In the genomic region with DNA sequence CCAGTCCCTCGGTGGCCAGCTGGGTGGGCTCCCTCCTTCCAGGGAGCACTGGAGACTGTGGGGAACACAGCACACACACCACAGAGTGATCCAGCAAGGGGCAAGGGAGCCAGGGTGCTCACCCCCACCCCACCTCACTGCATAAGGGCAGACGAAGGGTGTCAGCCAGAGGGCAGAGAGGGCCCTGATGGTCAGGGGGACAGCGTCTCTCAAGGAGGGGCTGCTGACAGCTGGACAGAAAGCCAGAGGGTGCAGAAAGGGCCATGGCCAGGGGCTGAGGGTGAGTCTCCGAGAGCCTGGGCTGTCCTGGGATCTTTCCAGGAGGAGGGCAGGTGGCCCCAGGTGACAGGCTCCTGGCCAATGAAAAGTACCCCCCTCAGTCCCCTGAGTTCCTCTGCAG, we compare ENCODE assay signal across 21 cellular contexts.
"Had no signal": no experiment of that assay in that cellular context is flagged by ENCODE, and none has a peak within 500 bp of the region (broad histone marks: within the 10 kb centered on the region; RNA-seq: fewer than 3 reads in every experiment).

No MANE protein-coding gene starts in this region.

- H3K9ac ChIP-seq: SK-N-SH had no signal

- H3K4me1 ChIP-seq: sigmoid colon, upper lobe of right lung had no signal

- H3K4me1 Mint-ChIP-seq: activated CD4-positive, alpha-beta T cell treated with anti-CD3 and anti-CD28 coated beads, Interleukin-2, amount 10 ng/mL, durations not matched to agents 24 days and 14 days; activated naive CD8-positive, alpha-beta T cell treated with anti-CD3 and anti-CD28 coated beads, Interleukin-2, amount 10 ng/mL, durations not matched to agents 7 days and 5 days; stimulated activated memory B cell treated with anti-CD40 and anti-IgM and Interleukin-4, amounts not matched to agents 10 μg/mL and 1 μg/mL and 100 μg/mL, for 72 hours; T-cell had no signal

- ATAC-seq: activated CD8-positive, alpha-beta T cell treated with anti-CD3 and anti-CD28 coated beads, Interleukin-2, amount 10 ng/mL, durations not matched to agents 7 days and 5 days; activated T-cell treated with anti-CD3 and anti-CD28 coated beads, Interleukin-2, amount 50 U/mL, for 72 hours; stimulated activated memory B cell treated with anti-CD40 and anti-IgM and Interleukin-4, amounts not matched to agents 10 μg/mL and 1 μg/mL and 100 μg/mL, for 72 hours; T-cell; upper lobe of right lung had no signal

- H3K9me3 Mint-ChIP-seq: activated CD4-positive, alpha-beta T cell treated with anti-CD3 and anti-CD28 coated beads, Interleukin-2, amount 10 ng/mL, durations not matched to agents 24 days and 14 days; activated naive CD8-positive, alpha-beta T cell treated with anti-CD3 and anti-CD28 coated beads, Interleukin-2, amount 10 ng/mL, durations not matched to agents 7 days and 5 days; brain had no signal

- H3K36me3 ChIP-seq: ovary, sigmoid colon, thoracic aorta, upper lobe of right lung had no signal

- H3K36me3 Mint-ChIP-seq: activated naive CD8-positive, alpha-beta T cell treated with anti-CD3 and anti-CD28 coated beads, Interleukin-2, amount 10 ng/mL, durations not matched to agents 7 days and 5 days; brain; stimulated activated memory B cell treated with anti-CD40 and anti-IgM and Interleukin-4, amounts not matched to agents 10 μg/mL and 1 μg/mL and 100 μg/mL, for 72 hours; T-cell had no signal

- H3K27ac Mint-ChIP-seq: activated CD4-positive, alpha-beta T cell treated with anti-CD3 and anti-CD28 coated beads, Interleukin-2, amount 10 ng/mL, durations not matched to agents 24 days and 14 days; activated CD8-positive, alpha-beta T cell treated with anti-CD3 and anti-CD28 coated beads, Interleukin-2, amount 10 ng/mL, durations not matched to agents 7 days and 5 days; activated naive CD8-positive, alpha-beta T cell treated with anti-CD3 and anti-CD28 coated beads, Interleukin-2, amount 10 ng/mL, durations not matched to agents 7 days and 5 days; activated T-cell treated with anti-CD3 and anti-CD28 coated beads, Interleukin-2, amount 50 U/mL, for 72 hours; stimulated activated memory B cell treated with anti-CD40 and anti-IgM and Interleukin-4, amounts not matched to agents 10 μg/mL and 1 μg/mL and 100 μg/mL, for 72 hours; T-cell had no signal

- H3K4me3 ChIP-seq: lung, ovary, sigmoid colon, thoracic aorta, upper lobe of right lung had no signal

- H3K4me3 Mint-ChIP-seq: activated CD4-positive, alpha-beta T cell treated with anti-CD3 and anti-CD28 coated beads, Interleukin-2, amount 10 ng/mL, durations not matched to agents 24 days and 14 days; activated CD8-positive, alpha-beta T cell treated with anti-CD3 and anti-CD28 coated beads, Interleukin-2, amount 10 ng/mL, durations not matched to agents 7 days and 5 days; activated naive CD8-positive, alpha-beta T cell treated with anti-CD3 and anti-CD28 coated beads, Interleukin-2, amount 10 ng/mL, durations not matched to agents 7 days and 5 days; activated T-cell treated with anti-CD3 and anti-CD28 coated beads, Interleukin-2, amount 50 U/mL, for 72 hours; brain; stimulated activated memory B cell treated with anti-CD40 and anti-IgM and Interleukin-4, amounts not matched to agents 10 μg/mL and 1 μg/mL and 100 μg/mL, for 72 hours; T-cell had no signal

- H3K27ac ChIP-seq: ovary, sigmoid colon, thoracic aorta, upper lobe of right lung had no signal

- H3K27me3 Mint-ChIP-seq: activated naive CD8-positive, alpha-beta T cell treated with anti-CD3 and anti-CD28 coated beads, Interleukin-2, amount 10 ng/mL, durations not matched to agents 7 days and 5 days had no signal

- H3K4me2 ChIP-seq: SK-N-SH had no signal

- DNase-seq: activated CD4-positive, alpha-beta T cell treated with anti-CD3 and anti-CD28 coated beads, Interleukin-2, amount 10 ng/mL, durations not matched to agents 24 days and 14 days; activated CD4-positive, CD25-positive, alpha-beta regulatory T cell; activated CD8-positive, alpha-beta T cell treated with anti-CD3 and anti-CD28 coated beads, Interleukin-2, amount 10 ng/mL, durations not matched to agents 7 days and 5 days; activated gamma-delta T cell treated with Interleukin-2 at 50 U/mL for 16 hours; activated naive CD8-positive, alpha-beta T cell treated with anti-CD3 and anti-CD28 coated beads, Interleukin-2, amount 10 ng/mL, durations not matched to agents 7 days and 5 days; activated T-cell treated with anti-CD3 and anti-CD28 coated beads, Interleukin-2, amount 50 U/mL, for 72 hours; caudate nucleus; foreskin melanocyte; glutamatergic neuron; hypothalamus; ovary; sigmoid colon; stimulated activated CD4-positive, alpha-beta T cell treated with anti-CD3 and anti-CD28 coated beads, Interleukin-4, amount 100 ng/mL, for 4 hours; T-cell; T-helper 9 cell; upper lobe of right lung had no signal

- H3K27me3 ChIP-seq: ovary, sigmoid colon, upper lobe of right lung had no signal

- H3K9me3 ChIP-seq: ovary, sigmoid colon, SK-N-SH, thoracic aorta, upper lobe of right lung had no signal

- H3K9me2 ChIP-seq: SK-N-SH had no signal
